ENCODE assay signal across 18 cellular contexts in genomic region chr14:85917631-85918030, GRCh38.
A peak's percentile ranks its signal among the peaks of the same experiment; 100 is the strongest.
DNase-seq lines count a peak whose midpoint lies in the region; TF ChIP-seq lines count a peak whose summit lies in the region.
"Had no signal": no experiment of that assay in that cellular context is flagged by ENCODE, and none has a peak within 500 bp of the region (broad histone marks: within the 10 kb centered on the region; RNA-seq: fewer than 3 reads in every experiment).

No MANE protein-coding gene starts in this region.

- in situ Hi-C loops in HAP-1 (cut with MboI; ENCODE audit: low sequenced_read_pairs) = no loop called here

- H3K4me3 ChIP-seq in HAP-1 (no peak overlapping the region), retinal pigment epithelial cell (ENCODE audit: low read length) (no peak overlapping the region), Karpas-422 (ENCODE audit: low read length) (no peak overlapping the region)
- H3K4me3 ChIP-seq: GM23248 had no signal

- H3K9me3 ChIP-seq in HAP-1 (no peaks in the 10 kb centered on the region), Karpas-422 (ENCODE audit: low read length) (no peaks in the 10 kb centered on the region)

- no peak overlapping the region for H3K27ac ChIP-seq in Karpas-422 (ENCODE audit: low read length)
- H3K27ac ChIP-seq: GM23248 had no signal

- no peak overlapping the region for H2AFZ ChIP-seq in Karpas-422 (ENCODE audit: low read length)
- H2AFZ ChIP-seq: GM23248 had no signal

- no peaks in the 10 kb centered on the region for H4K20me1 ChIP-seq in Karpas-422 (ENCODE audit: insufficient read depth, low read depth, low read length)

- DNase-seq in HAP-1 (ENCODE audit: low spot score in 2 of 2) = peak; percentile 57 to 63
- peak; percentile 38 for DNase-seq in MV-4-11 (lab: John Stamatoyannopoulos, UW)
- DNase-seq in globus pallidus (ENCODE audit: low spot score) = peak; percentile 64
- DNase-seq in retinal pigment epithelial cell (ENCODE audit: low read depth) = peak; percentile 25
- no peak for DNase-seq in activated T-cell treated with anti-CD3 and anti-CD28 coated beads, Interleukin-2, amount 50 U/mL, for 1 hour
- no peak for DNase-seq in Karpas-422
- no peak for DNase-seq in NCI-H1436 (lab: John Stamatoyannopoulos, UW)
- DNase-seq: ACHN, AML-193, DND-41, GM23248, HCEC 1CT, IMR-90, NCI-H1105, NCI-H1694, NCI-H2081 treated with DMSO at 0.1 percent for 48 hours, NCI-H446 treated with DMSO at 0.1 percent for 48 hours, NCI-H774 had no signal

- no peaks in the 10 kb centered on the region for H3K79me2 ChIP-seq in Karpas-422 (ENCODE audit: low read length)

- no peaks in the 10 kb centered on the region; the same call in 1 of the 2 replicates for H3K9me2 ChIP-seq in Karpas-422 (replicated peaks; ENCODE audit: insufficient read depth, low read length)

- no peak overlapping the region for H3K4me2 ChIP-seq in Karpas-422 (ENCODE audit: low read depth, low read length, poor library complexity, severe bottlenecking)

- H3K27me3 ChIP-seq in HAP-1 (ENCODE audit: low read depth) (no peaks in the 10 kb centered on the region), Karpas-422 (ENCODE audit: low read length) (peaks cover 6% of the 10 kb centered on the region; the same call in 1 of the 2 replicates)

- H3K9ac ChIP-seq in Karpas-422 (ENCODE audit: low read length) = no peak overlapping the region
- H3K9ac ChIP-seq: GM23248 had no signal

- no peaks in the 10 kb centered on the region for H3K4me1 ChIP-seq in HAP-1
- no peaks in the 10 kb centered on the region for H3K4me1 ChIP-seq in Karpas-422 (ENCODE audit: low read length)

- TF ChIP-seq CTCF in retinal pigment epithelial cell (conservative IDR thresholded peaks at IDR 0.05; ENCODE audit: low read depth, low read length) = no peak

- no peaks in the 10 kb centered on the region for H3K36me3 ChIP-seq in HAP-1 (replicated peaks)
- no peaks in the 10 kb centered on the region for H3K36me3 ChIP-seq in Karpas-422 (ENCODE audit: insufficient read depth, low read length)

Comparison
In these comparisons a context has a peak if more than half of its experiments do, and no peak if none do; other contexts are left out.
1. DNase-seq: peak in HAP-1 (2 of 2), MV-4-11 (single experiment), globus pallidus (single experiment) and retinal pigment epithelial cell (single experiment); none in activated T-cell treated with anti-CD3 and anti-CD28 coated beads, Interleukin-2, amount 50 U/mL, for 1 hour (single experiment), Karpas-422 (single experiment) and NCI-H1436 (single experiment).